8 cellular contexts compared by ENCODE assay signal in genomic region chr12:53746592-53747491, GRCh38. TPM values are rescaled to one million over a fixed set of nuclear protein-coding genes. Genes with fewer than 3 reads are reported as not detected.
A peak's percentile ranks its signal among the peaks of the same experiment; 100 is the strongest.
DNase-seq lines count a peak whose midpoint lies in the region; ATAC-seq and TF ChIP-seq lines count a peak whose summit lies in the region.

No MANE protein-coding gene starts in this region.

- H3K4me3 Mint-ChIP-seq in activated naive CD4-positive, alpha-beta T cell treated with anti-CD3 and anti-CD28 coated beads, Interleukin-2, amount 10 ng/mL, durations not matched to agents 7 days and 5 days = no peak overlapping the region

- H3K27me3 Mint-ChIP-seq in activated naive CD4-positive, alpha-beta T cell treated with anti-CD3 and anti-CD28 coated beads, Interleukin-2, amount 10 ng/mL, durations not matched to agents 7 days and 5 days = no peaks in the 10 kb centered on the region

- peak; percentile 44 for ATAC-seq in GM18867 (IDR thresholded peaks at IDR 0.05; ENCODE audit: unreplicated experiment)
- ATAC-seq in gastroesophageal sphincter = peak; percentile 95

- intact Hi-C loops in ovary (cut with DNase I) = loop anchor here in 3 of 4 donors (2.0 to 10.0 kb wide), 2 partner anchors 44 to 202 kb away; no protein-coding TSS in a partner anchor
- intact Hi-C loops in thyroid gland (cut with DNase I) = no loop called here

- H3K36me3 ChIP-seq in gastroesophageal sphincter (no peaks in the 10 kb centered on the region), ovary (no peaks in the 10 kb centered on the region), thyroid gland (no peaks in the 10 kb centered on the region)

- peaks cover 6% of the 10 kb centered on the region for H3K4me1 Mint-ChIP-seq in activated naive CD4-positive, alpha-beta T cell treated with anti-CD3 and anti-CD28 coated beads, Interleukin-2, amount 10 ng/mL, durations not matched to agents 7 days and 5 days

- H3K4me3 ChIP-seq in gastroesophageal sphincter = no peak overlapping the region
- no peak overlapping the region for H3K4me3 ChIP-seq in ovary
- no peak overlapping the region for H3K4me3 ChIP-seq in thyroid gland (replicated peaks in 1 of 3)

- H3K27ac ChIP-seq in gastroesophageal sphincter = no peak overlapping the region
- no peak overlapping the region for H3K27ac ChIP-seq in ovary
- H3K27ac ChIP-seq in thyroid gland = no peak overlapping the region

- peak; percentile 100 for TF ChIP-seq CTCF in gastroesophageal sphincter (IDR thresholded peaks at IDR 0.05)
- TF ChIP-seq CTCF in ovary (IDR thresholded peaks at IDR 0.05) = peak; percentile 99
- peak; percentile 98 to 100 (median 100) for TF ChIP-seq CTCF in thyroid gland (IDR thresholded peaks at IDR 0.05)

- 0 to 18% methylated on average over 7 to 10 of the region's 25 CpGs for WGBS in gastroesophageal sphincter (ENCODE audit: low coverage in 1 of 2), 2 donors
- WGBS in ovary, 3 donors = 6 to 9% (median 7%) methylated on average over 25 of the region's 25 CpGs
- WGBS in thyroid gland, 2 donors = 8 to 12% methylated on average over 25 of the region's 25 CpGs

- H3K27me3 ChIP-seq in gastroesophageal sphincter (peaks cover 77% of the 10 kb centered on the region), ovary (no peaks in the 10 kb centered on the region), thyroid gland (no peaks in the 10 kb centered on the region)

- H3K9me3 ChIP-seq in gastroesophageal sphincter (no peaks in the 10 kb centered on the region), ovary (no peaks in the 10 kb centered on the region), thyroid gland (no peaks in the 10 kb centered on the region)

- TF ChIP-seq EP300 in gastroesophageal sphincter (IDR thresholded peaks at IDR 0.05) (no peak), ovary (IDR thresholded peaks at IDR 0.05) (no peak)

- H3K9me3 Mint-ChIP-seq in activated naive CD4-positive, alpha-beta T cell treated with anti-CD3 and anti-CD28 coated beads, Interleukin-2, amount 10 ng/mL, durations not matched to agents 7 days and 5 days = no peaks in the 10 kb centered on the region

- CTCF ChIA-PET in activated naive CD4-positive, alpha-beta T cell treated with anti-CD3 and anti-CD28 coated beads, Interleukin-2, amount 10 ng/mL, durations not matched to agents 7 days and 5 days (lab: Charles Lee) = interaction anchor here (0.7 to 7.6 kb wide), 25 partner anchors 8 to 455 kb away, joined by 3 to 185 read pairs (median 8); partner anchors contain the start of genes ATP5MC2, CALCOCO1 and CISTR

- DNase-seq in A172 (ENCODE audit: low spot score) = peak; percentile 75
- DNase-seq in NCI-H1105 (lab: John Stamatoyannopoulos, UW) = peak; percentile 67
- DNase-seq in SKM-1 (lab: John Stamatoyannopoulos, UW; ENCODE audit: unreplicated experiment) = peak; percentile 20
- DNase-seq in activated naive CD4-positive, alpha-beta T cell treated with anti-CD3 and anti-CD28 coated beads, Interleukin-2, amount 10 ng/mL, durations not matched to agents 7 days and 5 days = peak; percentile 93
- DNase-seq in ovary = peak; percentile 91 to 97 (median 95)
- peak; percentile 91 to 94 for DNase-seq in thyroid gland

- TF ChIP-seq POLR2A in gastroesophageal sphincter (IDR thresholded peaks at IDR 0.05) (no peak), ovary (IDR thresholded peaks at IDR 0.05) (no peak), thyroid gland (IDR thresholded peaks at IDR 0.05) (no peak)

- H3K4me1 ChIP-seq in gastroesophageal sphincter (peaks cover 0 to 31% (median 7%) of the 10 kb centered on the region in 3 donors), ovary (ENCODE audit: insufficient read depth) (peaks cover 4% of the 10 kb centered on the region), thyroid gland (peaks cover 6 to 19% of the 10 kb centered on the region in 2 donors)

- no peak overlapping the region for H3K27ac Mint-ChIP-seq in activated naive CD4-positive, alpha-beta T cell treated with anti-CD3 and anti-CD28 coated beads, Interleukin-2, amount 10 ng/mL, durations not matched to agents 7 days and 5 days

- no peaks in the 10 kb centered on the region for H3K36me3 Mint-ChIP-seq in activated naive CD4-positive, alpha-beta T cell treated with anti-CD3 and anti-CD28 coated beads, Interleukin-2, amount 10 ng/mL, durations not matched to agents 7 days and 5 days

RNA-seq across cellular contexts. Expression of gene CISTR, which starts 4.9 kb away (rescaled TPM):
- total RNA-seq in A172 (2014; rRNA removed; shearing (Covaris generic)) = not detected in 2 replicates
- total RNA-seq in gastroesophageal sphincter (1 to 10 TPM in 1 of 4 donors, not detected in 3; 1.4 TPM), ovary (not detected), thyroid gland (not detected)
- not detected for polyA plus RNA-seq in ovary

RNA-seq across cellular contexts. Expression of gene CALCOCO1, which starts 19.6 kb away (rescaled TPM):
- total RNA-seq in A172 (2014; rRNA removed; shearing (Covaris generic)) = 36.8 and 40.2 TPM in 2 replicates
- total RNA-seq in gastroesophageal sphincter (100 to 1,000 TPM; 400 to 469 (median 424) TPM), ovary (100 to 1,000 TPM in 5 of 7 donors, 10 to 100 TPM in 2; 52.2 to 170 (median 134) TPM), thyroid gland (100 to 1,000 TPM; 153 to 212 (median 155) TPM)
- 100 to 1,000 TPM; 142 to 202 TPM for polyA plus RNA-seq in ovary

Comparison
In these comparisons a context has a peak if more than half of its experiments do, and no peak if none do; other contexts are left out.
1. DNase-seq: peak in every context shown above with its lines; median percentile 95 in ovary; 93 in activated naive CD4-positive, alpha-beta T cell treated with anti-CD3 and anti-CD28 coated beads, Interleukin-2, amount 10 ng/mL, durations not matched to agents 7 days and 5 days; 92 in thyroid gland; 75 in A172; 67 in NCI-H1105; 20 in SKM-1.